30 cellular contexts compared by ENCODE assay signal in the genomic region with DNA sequence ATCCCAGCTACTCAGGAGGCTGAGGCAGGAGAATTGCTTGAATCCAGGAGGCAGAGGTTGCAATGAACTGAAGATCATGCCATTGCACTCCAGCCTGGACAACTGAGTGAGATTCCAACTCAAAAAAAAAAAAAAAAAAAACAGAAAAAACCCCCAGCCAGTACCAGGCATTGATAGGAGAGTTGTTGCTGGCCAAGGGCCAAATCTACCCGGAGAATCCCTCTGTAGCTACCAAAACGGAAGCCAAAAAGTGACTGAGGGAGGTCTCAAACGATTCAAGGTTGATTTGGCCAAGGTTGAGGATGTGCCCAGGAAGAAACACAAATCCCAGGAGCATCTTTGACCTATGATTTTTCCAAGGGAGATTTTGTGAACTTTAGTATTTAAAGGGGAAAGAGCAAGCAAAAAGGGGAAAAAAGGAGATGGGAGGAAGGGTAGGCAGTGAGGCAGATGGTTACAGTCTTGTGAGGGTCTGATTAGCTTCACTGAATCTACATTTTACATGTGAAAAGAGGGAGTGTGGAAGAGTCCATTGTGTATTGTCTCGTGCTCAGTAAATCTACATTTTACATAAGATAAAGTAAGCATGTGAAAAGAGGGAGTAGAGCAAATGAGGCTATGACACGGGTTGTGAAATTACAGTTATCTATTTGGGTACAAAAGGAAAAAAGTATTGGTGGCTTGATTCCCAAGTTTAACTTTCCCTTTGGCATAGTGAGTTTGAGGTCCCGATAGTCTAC.
"Had no signal": no experiment of that assay in that cellular context is flagged by ENCODE, and none has a peak within 500 bp of the region (broad histone marks: within the 10 kb centered on the region; RNA-seq: fewer than 3 reads in every experiment).

No MANE protein-coding gene starts in this region.

- H3K36me3 ChIP-seq: neutrophil, ovary, right lobe of liver, sigmoid colon, stomach, thoracic aorta, thyroid gland, tibial nerve, upper lobe of left lung, vagina had no signal

- FAIRE-seq: small intestine, urothelium cell line had no signal

- H3K9me3 ChIP-seq: neutrophil, ovary, psoas muscle, right lobe of liver, sigmoid colon, stomach, thoracic aorta, thyroid gland, tibial nerve, upper lobe of left lung, vagina had no signal

- H3K79me2 ChIP-seq: parathyroid adenoma had no signal

- H3K4me3 Mint-ChIP-seq: natural killer cell treated with Interleukin-12 subunit alpha and Interleukin-12 subunit beta and Interleukin-15 and Interleukin-18, amount 100 ng/mL, for 72 hours; nephron progenitor cell; neural crest cell; stimulated activated effector memory CD8-positive, alpha-beta T cell treated with anti-CD3 and anti-CD28 coated beads, Interleukin-12 subunit alpha, Interleukin-12 subunit beta, amount 100 ng/mL, for 72 hours; stimulated activated naive B cell treated with anti-CD40 and anti-IgM and Interleukin-4, amounts not matched to agents 10 μg/mL and 1 μg/mL and 100 μg/mL, for 72 hours; stimulated activated naive CD8-positive, alpha-beta T cell treated with anti-CD3 and anti-CD28 coated beads, Interleukin-15, Interleukin-2, amounts not matched to agents 100 ng/mL and 50 ng/mL, for 24 hours had no signal

- H3K27ac Mint-ChIP-seq: natural killer cell treated with Interleukin-12 subunit alpha and Interleukin-12 subunit beta and Interleukin-15 and Interleukin-18, amount 100 ng/mL, for 72 hours; nephron progenitor cell; progenitor cell of endocrine pancreas; stimulated activated effector memory CD8-positive, alpha-beta T cell treated with anti-CD3 and anti-CD28 coated beads, Interleukin-12 subunit alpha, Interleukin-12 subunit beta, amount 100 ng/mL, for 72 hours; stimulated activated naive B cell treated with anti-CD40 and anti-IgM and Interleukin-4, amounts not matched to agents 10 μg/mL and 1 μg/mL and 100 μg/mL, for 72 hours; stimulated activated naive CD8-positive, alpha-beta T cell treated with anti-CD3 and anti-CD28 coated beads, Interleukin-15, Interleukin-2, amounts not matched to agents 100 ng/mL and 50 ng/mL, for 24 hours had no signal

- H3K36me3 Mint-ChIP-seq: natural killer cell treated with Interleukin-12 subunit alpha and Interleukin-12 subunit beta and Interleukin-15 and Interleukin-18, amount 100 ng/mL, for 72 hours; stimulated activated effector memory CD8-positive, alpha-beta T cell treated with anti-CD3 and anti-CD28 coated beads, Interleukin-12 subunit alpha, Interleukin-12 subunit beta, amount 100 ng/mL, for 72 hours had no signal

- H2AFZ ChIP-seq: parathyroid adenoma had no signal

- H3K9ac ChIP-seq: parathyroid adenoma had no signal

- H3K27ac ChIP-seq: neutrophil, ovary, parathyroid adenoma, psoas muscle, right lobe of liver, sigmoid colon, stomach, thoracic aorta, thyroid gland, tibial nerve, upper lobe of left lung, vagina had no signal

- H3K27me3 Mint-ChIP-seq: natural killer cell treated with Interleukin-12 subunit alpha and Interleukin-12 subunit beta and Interleukin-15 and Interleukin-18, amount 100 ng/mL, for 72 hours; progenitor cell of endocrine pancreas; stimulated activated naive B cell treated with anti-CD40 and anti-IgM and Interleukin-4, amounts not matched to agents 10 μg/mL and 1 μg/mL and 100 μg/mL, for 72 hours; stimulated activated naive CD8-positive, alpha-beta T cell treated with anti-CD3 and anti-CD28 coated beads, Interleukin-15, Interleukin-2, amounts not matched to agents 100 ng/mL and 50 ng/mL, for 24 hours had no signal

- DNase-seq: nephron progenitor cell; nucleus accumbens; ovary; posterior cingulate gyrus; psoas muscle; right cardiac atrium; right lobe of liver; sigmoid colon; small intestine; stimulated activated CD4-positive, alpha-beta T cell treated with anti-CD3 and anti-CD28 coated beads, Interleukin-15, amount 100 ng/mL, for 24 hours; stimulated activated CD4-positive, alpha-beta T cell treated with anti-CD3 and anti-CD28 coated beads, Interleukin-2, amount 100 ng/mL, for 24 hours; stimulated activated CD4-positive, alpha-beta T cell treated with anti-CD3 and anti-CD28 coated beads, Interleukin-2, amount 100 ng/mL, for 48 hours; stimulated activated CD4-positive, alpha-beta T cell treated with anti-CD3 and anti-CD28 coated beads, Interleukin-4, amount 100 ng/mL, for 24 hours; stimulated activated naive B cell treated with anti-CD40 and anti-IgM and Interleukin-4, amounts not matched to agents 10 μg/mL and 1 μg/mL and 100 μg/mL, for 72 hours; stimulated activated naive CD4-positive, alpha-beta T cell treated with Interleukin-2 at 50 U/mL for 16 hours; stomach; thyroid gland; trophoblast cell; upper lobe of left lung had no signal

- H3K4me1 Mint-ChIP-seq: stimulated activated effector memory CD8-positive, alpha-beta T cell treated with anti-CD3 and anti-CD28 coated beads, Interleukin-12 subunit alpha, Interleukin-12 subunit beta, amount 100 ng/mL, for 72 hours had no signal

- H3K4me3 ChIP-seq: ovary, psoas muscle, right lobe of liver, sigmoid colon, stomach, thoracic aorta, thyroid gland, tibial nerve, upper lobe of left lung, vagina had no signal

- H3K9me3 Mint-ChIP-seq: natural killer cell treated with Interleukin-12 subunit alpha and Interleukin-12 subunit beta and Interleukin-15 and Interleukin-18, amount 100 ng/mL, for 72 hours; neural crest cell; stimulated activated effector memory CD8-positive, alpha-beta T cell treated with anti-CD3 and anti-CD28 coated beads, Interleukin-12 subunit alpha, Interleukin-12 subunit beta, amount 100 ng/mL, for 72 hours; stimulated activated naive B cell treated with anti-CD40 and anti-IgM and Interleukin-4, amounts not matched to agents 10 μg/mL and 1 μg/mL and 100 μg/mL, for 72 hours; stimulated activated naive CD8-positive, alpha-beta T cell treated with anti-CD3 and anti-CD28 coated beads, Interleukin-15, Interleukin-2, amounts not matched to agents 100 ng/mL and 50 ng/mL, for 24 hours had no signal

- ATAC-seq: natural killer cell treated with Interleukin-12 subunit alpha and Interleukin-12 subunit beta and Interleukin-15 and Interleukin-18, amount 100 ng/mL, for 72 hours; psoas muscle; right cardiac atrium; right lobe of liver; stimulated activated effector memory CD8-positive, alpha-beta T cell treated with anti-CD3 and anti-CD28 coated beads, Interleukin-12 subunit alpha, Interleukin-12 subunit beta, amount 100 ng/mL, for 72 hours; stimulated activated naive B cell treated with anti-CD40 and anti-IgM and Interleukin-4, amounts not matched to agents 10 μg/mL and 1 μg/mL and 100 μg/mL, for 72 hours had no signal

- H3K4me1 ChIP-seq: parathyroid adenoma, psoas muscle, sigmoid colon had no signal

- H3K27me3 ChIP-seq: neutrophil, ovary, right lobe of liver, sigmoid colon, stomach, thyroid gland, tibial nerve, upper lobe of left lung, vagina had no signal
